Comparison of ENCODE assay signal across 22 cellular contexts in the genomic region with DNA sequence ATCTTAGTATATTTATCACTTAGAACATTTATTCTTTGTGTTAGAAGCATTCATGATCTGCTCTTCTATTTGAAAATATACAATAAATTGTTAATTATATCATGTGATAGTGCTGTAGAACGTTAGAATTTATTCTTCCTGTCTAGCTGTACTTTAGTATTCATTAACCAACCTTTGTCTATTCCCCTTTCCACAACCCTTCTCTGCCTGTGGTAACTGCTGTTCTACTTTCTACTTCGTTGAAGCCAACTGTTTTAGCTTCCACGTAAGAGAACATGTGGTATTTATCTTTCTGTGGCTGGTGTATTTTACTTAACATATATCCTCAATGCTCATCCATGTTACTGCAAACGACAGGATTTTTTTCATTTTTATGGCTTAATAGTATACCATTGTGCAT.
"Had no signal": no experiment of that assay in that cellular context is flagged by ENCODE, and none has a peak within 500 bp of the region (broad histone marks: within the 10 kb centered on the region; RNA-seq: fewer than 3 reads in every experiment).

No MANE protein-coding gene starts in this region.

- ATAC-seq: effector memory CD8-positive, alpha-beta T cell; gastrocnemius medialis; left colon; left ventricle myocardium superior; lower lobe of right lung; natural killer cell; sciatic nerve; stimulated activated naive CD8-positive, alpha-beta T cell treated with anti-CD3 and anti-CD28 coated beads, Interleukin-15, amount 100 ng/mL, for 72 hours had no signal

- H3K4me3 Mint-ChIP-seq: effector memory CD8-positive, alpha-beta T cell; natural killer cell; stimulated activated naive CD8-positive, alpha-beta T cell treated with anti-CD3 and anti-CD28 coated beads, Interleukin-15, amount 100 ng/mL, for 72 hours had no signal

- H3K27ac ChIP-seq: gastrocnemius medialis, lower lobe of right lung, ovary, thyroid gland, vagina had no signal

- FAIRE-seq: endometrium had no signal

- H3K27me3 ChIP-seq: gastrocnemius medialis, ovary, thyroid gland, vagina had no signal

- H3K27me3 Mint-ChIP-seq: effector memory CD8-positive, alpha-beta T cell; stimulated activated naive CD8-positive, alpha-beta T cell treated with anti-CD3 and anti-CD28 coated beads, Interleukin-15, amount 100 ng/mL, for 72 hours had no signal

- DNase-seq: cortex of kidney; effector memory CD8-positive, alpha-beta T cell; gastrocnemius medialis; head of caudate nucleus; left colon; left ventricle myocardium superior; lower lobe of right lung; natural killer cell; occipital lobe; ovary; stimulated activated CD4-positive, alpha-beta T cell treated with anti-CD3 and anti-CD28 coated beads, Interleukin-12 subunit alpha, Interleukin-12 subunit beta, amount 100 ng/mL, for 4 hours; stimulated activated CD4-positive, alpha-beta T cell treated with anti-CD3 and anti-CD28 coated beads, Interleukin-1b, Interleukin-23, amount 100 ng/mL, for 48 hours; stimulated activated CD4-positive, alpha-beta T cell treated with anti-CD3 and anti-CD28 coated beads, Interleukin-4, amount 100 ng/mL, for 1 hour; stimulated activated CD8-positive, alpha-beta memory T cell treated with anti-CD3 and anti-CD28 coated beads, Interleukin-4, amount 100 ng/mL, for 48 hours; stimulated activated naive CD4-positive, alpha-beta T cell; stimulated activated naive CD8-positive, alpha-beta T cell treated with anti-CD3 and anti-CD28 coated beads, Interleukin-15, amount 100 ng/mL, for 72 hours; thyroid gland; trophoblast cell had no signal

- H3K4me1 ChIP-seq: lower lobe of right lung, thyroid gland, vagina had no signal

- H3K9me3 ChIP-seq: gastrocnemius medialis, ovary, thyroid gland had no signal

- H3K36me3 ChIP-seq: lower lobe of right lung, ovary, thyroid gland had no signal

- H3K27ac Mint-ChIP-seq: effector memory CD8-positive, alpha-beta T cell; natural killer cell; stimulated activated naive CD8-positive, alpha-beta T cell treated with anti-CD3 and anti-CD28 coated beads, Interleukin-15, amount 100 ng/mL, for 72 hours had no signal

- H3K4me3 ChIP-seq: gastrocnemius medialis, lower lobe of right lung, ovary, smooth muscle cell, thyroid gland, vagina had no signal
